In genomic region chrX:53263597-53264094, GRCh38 we compare ENCODE assay signal across 1 cellular context.
TF ChIP-seq lines count a peak whose summit lies in the region.

No MANE protein-coding gene starts in this region.

TF ChIP-seq in K562, 482 proteins besides CTCF, POLR2A, EP300 and RAD21 (continued from another document and continues in another):
- peak; percentile 81; the same call in 1 of the 2 replicates for TF ChIP-seq ATF3 (IDR thresholded peaks at IDR 0.05)
- no peak for TF ChIP-seq ATF3 (CRISPR knock-in tag; conservative IDR thresholded peaks at IDR 0.05)
- no peak for TF ChIP-seq TAF15 (IDR thresholded peaks at IDR 0.05; ENCODE audit: low read depth, low read length)
- no peak for TF ChIP-seq SRSF1 (IDR thresholded peaks at IDR 0.05; ENCODE audit: low read depth, low read length)
- TF ChIP-seq POLR3G (IDR thresholded peaks at IDR 0.05; ENCODE audit: extremely low read depth, insufficient read length, insufficient replicate concordance): no peak
- no peak for TF ChIP-seq THRAP3 (IDR thresholded peaks at IDR 0.05; ENCODE audit: borderline replicate concordance)
- no peak for TF ChIP-seq TBL1XR1 (IDR thresholded peaks at IDR 0.05; ENCODE audit: low read length in 2 of 2)
- TF ChIP-seq CSDE1 (IDR thresholded peaks at IDR 0.05): no peak
- no peak for TF ChIP-seq MLX (CRISPR knock-in tag; conservative IDR thresholded peaks at IDR 0.05)
- TF ChIP-seq RAD51 (IDR thresholded peaks at IDR 0.05; ENCODE audit: borderline replicate concordance, low read depth): no peak
- no peak for TF ChIP-seq XRCC3 (IDR thresholded peaks at IDR 0.05)
- no peak for TF ChIP-seq FOXO4 (CRISPR knock-in tag; IDR thresholded peaks at IDR 0.05)
- TF ChIP-seq GATAD2A (IDR thresholded peaks at IDR 0.05): no peak
- TF ChIP-seq ZNF395 (CRISPR knock-in tag; IDR thresholded peaks at IDR 0.05): no peak
- no peak for TF ChIP-seq TAF9B (IDR thresholded peaks at IDR 0.05; ENCODE audit: partially characterized antibody)
- TF ChIP-seq ZNF347 (CRISPR knock-in tag; IDR thresholded peaks at IDR 0.05; ENCODE audit: low read depth): no peak
- TF ChIP-seq MYNN (IDR thresholded peaks at IDR 0.05): 0 out of 2 replicates have a peak, but pooled peaks have one; percentile 28
- TF ChIP-seq MYNN (CRISPR knock-in tag; IDR thresholded peaks at IDR 0.05): no peak
- TF ChIP-seq TEAD2 (tag; IDR thresholded peaks at IDR 0.05): no peak
- TF ChIP-seq ZNF165 (CRISPR knock-in tag; IDR thresholded peaks at IDR 0.05; ENCODE audit: borderline replicate concordance): no peak
- no peak for TF ChIP-seq GTF3C2 (IDR thresholded peaks at IDR 0.05; ENCODE audit: borderline replicate concordance, extremely low read depth, insufficient read length)
- TF ChIP-seq ZNF445 (CRISPR knock-in tag; IDR thresholded peaks at IDR 0.05; ENCODE audit: low read depth): no peak
- no peak for TF ChIP-seq CBX1 (IDR thresholded peaks at IDR 0.05; ENCODE audit: low read depth)
- no peak for TF ChIP-seq ZNF561 (CRISPR knock-in tag; conservative IDR thresholded peaks at IDR 0.05)
- no peak for TF ChIP-seq SLC30A9 (CRISPR knock-in tag; IDR thresholded peaks at IDR 0.05)
- no peak for TF ChIP-seq RREB1 (CRISPR knock-in tag; IDR thresholded peaks at IDR 0.05)
- TF ChIP-seq SMAD1 (IDR thresholded peaks at IDR 0.05; ENCODE audit: low read depth, low read length, partially characterized antibody): no peak
- TF ChIP-seq BCLAF1 (IDR thresholded peaks at IDR 0.05; ENCODE audit: borderline replicate concordance in 1 of 2, control insufficient read depth in 1 of 2, low read depth in 2 of 2, low read length in 1 of 2): no peak
- no peak for TF ChIP-seq SIN3B (IDR thresholded peaks at IDR 0.05; ENCODE audit: low read depth)
- peak; percentile 85 for TF ChIP-seq ZNF316 (IDR thresholded peaks at IDR 0.05)
- TF ChIP-seq WHSC1 (IDR thresholded peaks at IDR 0.05; ENCODE audit: low read length): no peak
- TF ChIP-seq TAF1 (IDR thresholded peaks at IDR 0.05; ENCODE audit: control insufficient read depth, extremely low read depth, insufficient read depth, low read length, severe bottlenecking): peak; percentile 29
- no peak for TF ChIP-seq THAP12 (CRISPR knock-in tag; IDR thresholded peaks at IDR 0.05)
- no peak for TF ChIP-seq TGIF2 (CRISPR knock-in tag; IDR thresholded peaks at IDR 0.05)
- no peak for TF ChIP-seq GABPA (tag; conservative IDR thresholded peaks at IDR 0.05; ENCODE audit: low read depth)
- TF ChIP-seq SMARCA4 (IDR thresholded peaks at IDR 0.05): peak; percentile 44; the same call in 1 of the 2 replicates
- no peak for TF ChIP-seq ZC3H8 (IDR thresholded peaks at IDR 0.05)
- TF ChIP-seq ZNF511 (CRISPR knock-in tag; IDR thresholded peaks at IDR 0.05): no peak
- TF ChIP-seq E2F3 (CRISPR knock-in tag; IDR thresholded peaks at IDR 0.05): no peak
- TF ChIP-seq RFX1 (IDR thresholded peaks at IDR 0.05): no peak
- peak; percentile 24; the same call in 1 of the 2 replicates for TF ChIP-seq USF2 (CRISPR knock-in tag; IDR thresholded peaks at IDR 0.05)
